In the genomic region with DNA sequence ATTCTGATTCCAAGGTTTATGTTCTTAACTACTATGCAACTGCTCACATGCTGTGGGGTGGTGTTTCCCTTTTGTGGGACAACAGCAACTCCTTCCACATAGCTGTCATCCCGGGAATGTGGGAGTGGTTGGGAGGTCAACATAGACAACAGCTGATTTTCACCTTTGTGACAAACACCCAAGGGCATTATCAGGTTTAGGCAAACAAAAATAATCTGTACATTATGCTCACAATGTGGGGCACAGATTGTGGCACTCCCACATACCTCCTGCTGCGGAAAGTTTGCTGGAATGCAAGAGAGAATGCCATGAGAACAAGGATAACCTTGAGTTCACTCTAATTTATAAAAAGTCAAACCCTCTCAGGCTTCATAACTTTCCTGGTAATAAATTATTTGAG, we compare ENCODE assay signal across 18 cellular contexts.
"Had no signal": no experiment of that assay in that cellular context is flagged by ENCODE, and none has a peak within 500 bp of the region (broad histone marks: within the 10 kb centered on the region; RNA-seq: fewer than 3 reads in every experiment).

No MANE protein-coding gene starts in this region.

- H3K4me1 Mint-ChIP-seq: memory B cell, naive B cell, nephron had no signal

- DNase-seq: dorsolateral prefrontal cortex; effector CD8-positive, alpha-beta T cell; heart left ventricle; islet precursor cell; left ventricle myocardium inferior; lower lobe of right lung; midbrain; naive B cell; sigmoid colon; small intestine; stimulated activated CD4-positive, alpha-beta T cell treated with anti-CD3 and anti-CD28 coated beads, Interleukin-12 subunit alpha, Interleukin-12 subunit beta, amount 100 ng/mL, for 4 hours; stimulated activated naive CD4-positive, alpha-beta T cell; trophoblast cell; uterus had no signal

- H3K9me3 Mint-ChIP-seq: nephron had no signal

- H3K27me3 ChIP-seq: dorsolateral prefrontal cortex, heart left ventricle, sigmoid colon, uterus had no signal

- H3K4me3 ChIP-seq: coronary artery, dorsolateral prefrontal cortex, heart left ventricle, left ventricle myocardium inferior, lower lobe of right lung, sigmoid colon, uterus had no signal

- H3K36me3 ChIP-seq: heart left ventricle, left ventricle myocardium inferior, lower lobe of right lung, sigmoid colon, uterus had no signal

- H3K4me3 Mint-ChIP-seq: memory B cell, naive B cell, nephron had no signal

- ATAC-seq: esophagus mucosa, heart left ventricle, lower lobe of right lung had no signal

- H3K27me3 Mint-ChIP-seq: memory B cell, naive B cell had no signal

- H3K36me3 Mint-ChIP-seq: memory B cell, naive B cell had no signal

- H3K9me3 ChIP-seq: heart left ventricle, left ventricle myocardium inferior, lower lobe of right lung, sigmoid colon, uterus had no signal

- H3K4me1 ChIP-seq: heart left ventricle, left ventricle myocardium inferior, lower lobe of right lung, sigmoid colon, uterus had no signal

- H3K27ac ChIP-seq: coronary artery, dorsolateral prefrontal cortex, heart left ventricle, left ventricle myocardium inferior, lower lobe of right lung, sigmoid colon, uterus had no signal

- H3K27ac Mint-ChIP-seq: memory B cell, naive B cell, nephron had no signal
